In the genomic region with DNA sequence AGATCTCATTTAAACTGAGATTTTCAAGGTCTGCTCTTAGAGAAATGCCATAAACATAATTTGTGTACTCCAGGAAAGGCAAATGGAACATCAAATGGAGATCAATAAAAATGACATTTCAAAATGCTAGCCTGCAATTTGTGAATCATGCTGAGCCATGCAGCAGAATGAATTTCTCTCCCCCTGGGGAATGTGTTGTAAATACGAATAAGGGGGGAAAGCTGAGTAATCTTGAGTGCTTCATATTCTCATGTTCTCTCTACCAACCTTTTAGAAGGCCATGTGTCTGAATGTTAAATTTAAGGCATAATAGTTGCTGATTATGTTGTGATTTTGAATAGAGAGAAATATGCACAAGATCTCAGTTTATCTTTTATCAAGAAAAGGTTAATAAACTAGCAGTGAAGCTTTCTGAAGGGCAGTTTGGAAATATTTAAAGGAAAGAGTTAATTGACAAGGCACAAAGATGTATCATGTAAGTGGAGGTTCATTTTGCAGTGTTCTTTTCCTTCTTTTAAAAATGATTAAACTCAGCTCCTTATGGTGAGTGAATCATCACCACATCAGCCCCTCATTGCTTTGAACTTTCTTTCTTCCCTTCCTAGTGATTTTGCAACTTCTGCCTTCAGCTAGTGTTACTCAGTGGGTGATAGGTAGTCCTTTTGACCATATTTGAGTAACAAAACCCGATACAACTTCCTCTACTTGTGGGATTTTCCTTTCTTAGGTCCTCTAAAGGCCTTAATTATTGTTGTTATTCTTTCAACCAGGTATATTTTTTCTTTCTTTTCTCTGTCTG, we compare ENCODE assay signal across 8 cellular contexts. TPM values are rescaled to one million over a fixed set of nuclear protein-coding genes. Genes with fewer than 3 reads are reported as not detected.
DNase-seq lines count a peak whose midpoint lies in the region; ATAC-seq and TF ChIP-seq lines count a peak whose summit lies in the region.

No MANE protein-coding gene starts in this region.

- no peaks in the 10 kb centered on the region for H4K20me1 ChIP-seq in BLaER1 treated with 17β-estradiol and CSF1 and Interleukin-3, amounts not matched to agents 10 nM and 100 nM
- H4K20me1 ChIP-seq in HCT116 (ENCODE audit: insufficient read depth) = no peaks in the 10 kb centered on the region
- H4K20me1 ChIP-seq in MM.1S (ENCODE audit: insufficient read depth, low read length) = no peaks in the 10 kb centered on the region

- peaks cover 0 to 43% (median 28%) of the 10 kb centered on the region in 10 experiments; a peak in 15 of 20 replicates for H3K4me1 ChIP-seq in BLaER1 treated with 17β-estradiol and CSF1 and Interleukin-3, amounts not matched to agents 10 nM and 100 nM
- H3K4me1 ChIP-seq in HCT116 (ENCODE audit: control insufficient read depth in 1 of 2, insufficient read depth in 2 of 2, low read length in 2 of 2) = peaks cover 0 to 22% of the 10 kb centered on the region in 2 experiments; a peak in 2 of 4 replicates
- H3K4me1 ChIP-seq in MM.1S (ENCODE audit: low read length) = no peaks in the 10 kb centered on the region

- intact Hi-C loops in HCT116 (cut with micrococcal nuclease) = no loop called here

- H3K27me3 Mint-ChIP-seq in endothelial cell (ENCODE audit: unreplicated experiment) = no peaks in the 10 kb centered on the region

- peak overlapping the region in 9 of 11 experiments; percentile 9 to 74 (median 56); a peak in 14 of 22 replicates for H3K9ac ChIP-seq in BLaER1 treated with 17β-estradiol and CSF1 and Interleukin-3, amounts not matched to agents 10 nM and 100 nM
- H3K9ac ChIP-seq in HCT116 (ENCODE audit: low read length) = 0 out of 2 replicates have a peak overlapping the region, but pooled peaks have one; percentile 0
- no peak overlapping the region for H3K9ac ChIP-seq in MM.1S (ENCODE audit: low read length)

- no peaks in the 10 kb centered on the region for H3K9me2 ChIP-seq in HCT116 (ENCODE audit: insufficient read depth)
- H3K9me2 ChIP-seq in MM.1S (replicated peaks; ENCODE audit: insufficient read depth, low read length) = no peaks in the 10 kb centered on the region

- no peak for DNase-seq in HCT116 (ENCODE audit: low read depth, low spot score)
- peak; percentile 87 for DNase-seq in SKM-1 (lab: John Stamatoyannopoulos, UW; ENCODE audit: unreplicated experiment)
- peak; percentile 71 for DNase-seq in fibroblast of the conjunctiva (ENCODE audit: low read depth)
- DNase-seq in MM.1S = no peak
- DNase-seq in stimulated activated CD4-positive, alpha-beta T cell treated with anti-CD3 and anti-CD28 coated beads, Interleukin-4, amount 100 ng/mL, for 24 hours = no peak
- DNase-seq in stimulated activated naive CD4-positive, alpha-beta T cell (lab: John Stamatoyannopoulos, UW) = no peak
- no peak for DNase-seq in endothelial cell (ENCODE audit: low spot score)

- peaks cover 6% of the 10 kb centered on the region for H3K36me3 Mint-ChIP-seq in endothelial cell (ENCODE audit: low read depth, unreplicated experiment)

- POLR2A ChIA-PET in HCT116 (lab: Charles Lee) = interaction anchor here (1.0 kb wide), 1 partner anchor 8 kb away, joined by 3 read pairs; the partner anchor contains the start of gene ZCCHC4

- TF ChIP-seq RAD21 in HCT116 (IDR thresholded peaks at IDR 0.05; ENCODE audit: low read depth) = no peak

- no peak overlapping the region for H2AFZ ChIP-seq in HCT116 (ENCODE audit: low read depth, low read length, poor library complexity, severe bottlenecking)
- H2AFZ ChIP-seq in MM.1S (ENCODE audit: low read length) = no peak overlapping the region

- H3K27ac Mint-ChIP-seq in endothelial cell (ENCODE audit: unreplicated experiment) = no peak overlapping the region

- CTCF ChIA-PET in HCT116 (lab: Charles Lee) = interaction anchor here (1.8 kb wide), 1 partner anchor 8 kb away, joined by 12 read pairs; the partner anchor contains the start of gene ZCCHC4

- H3K4me2 ChIP-seq in BLaER1 treated with 17β-estradiol and CSF1 and Interleukin-3, amounts not matched to agents 10 nM and 100 nM = peak overlapping the region in 10 of 11 experiments; percentile 20 to 73 (median 58); a peak in 18 of 22 replicates
- H3K4me2 ChIP-seq in HCT116 (ENCODE audit: low read length) (peak overlapping the region; percentile 39), MM.1S (ENCODE audit: low read depth, low read length) (no peak overlapping the region)

- no peak for TF ChIP-seq POLR2A in HCT116 (IDR thresholded peaks at IDR 0.05; ENCODE audit: borderline replicate concordance, extremely low read depth, insufficient read depth, insufficient read length)

- H3F3A ChIP-seq in MM.1S (ENCODE audit: insufficient read depth, low read length) = no peaks in the 10 kb centered on the region

- RAD21 ChIA-PET in HCT116 (lab: Charles Lee; ENCODE audit: low non-redundant PET in 1 of 2, low total read pairs in 2 of 2, uncharacterized antibody in 2 of 2, unreplicated experiment in 2 of 2) = no interaction called here

- H3K4me3 ChIP-seq in BLaER1 treated with 17β-estradiol and CSF1 and Interleukin-3, amounts not matched to agents 10 nM and 100 nM = no peak overlapping the region; a peak in 3 of 20 replicates
- H3K4me3 ChIP-seq in HCT116 (replicated peaks in 1 of 2; ENCODE audit: low read depth in 1 of 2, low read length in 2 of 2) (no peak overlapping the region), MM.1S (ENCODE audit: low read length) (no peak overlapping the region)

- H3K4me3 Mint-ChIP-seq in endothelial cell (ENCODE audit: unreplicated experiment) = no peak overlapping the region

- no peak for TF ChIP-seq CTCF in HCT116 (IDR thresholded peaks at IDR 0.05 in 2 of 3, conservative IDR thresholded peaks at IDR 0.05 in 1 of 3; ENCODE audit: borderline replicate concordance in 1 of 3, insufficient read depth in 1 of 3, low read depth in 2 of 3, low read length in 2 of 3)
- no peak for TF ChIP-seq CTCF in MM.1S (IDR thresholded peaks at IDR 0.05; ENCODE audit: low read length)
- no peak for TF ChIP-seq CTCF in endothelial cell (IDR thresholded peaks at IDR 0.05; ENCODE audit: unreplicated experiment)

- no TSS peak for BruUV-seq in HCT116 (replicated peaks; lab: Mats Ljungman, UMichigan)

- peak; percentile 67 for ATAC-seq in HCT116

- peak overlapping the region in 10 of 11 experiments; percentile 3 to 91 (median 74); a peak in 19 of 22 replicates for H3K27ac ChIP-seq in BLaER1 treated with 17β-estradiol and CSF1 and Interleukin-3, amounts not matched to agents 10 nM and 100 nM
- H3K27ac ChIP-seq in HCT116 (ENCODE audit: low read depth, low read length) = peak overlapping the region; percentile 27; the same call in 1 of the 2 replicates
- no peak overlapping the region for H3K27ac ChIP-seq in MM.1S (ENCODE audit: low read length)

- H3K79me2 ChIP-seq in HCT116 (ENCODE audit: insufficient read depth, low read length) (peaks cover 5% of the 10 kb centered on the region), MM.1S (ENCODE audit: low read length) (0 out of 2 replicates have a peak, but pooled peaks cover 3% of the 10 kb centered on the region)

- no peaks in the 10 kb centered on the region for H3K4me1 Mint-ChIP-seq in endothelial cell (ENCODE audit: unreplicated experiment)

- no peaks in the 10 kb centered on the region for H3K9me3 Mint-ChIP-seq in endothelial cell (ENCODE audit: unreplicated experiment)

- H3K36me3 ChIP-seq in BLaER1 treated with 17β-estradiol and CSF1 and Interleukin-3, amounts not matched to agents 10 nM and 100 nM = peaks cover 9 to 61% (median 40%) of the 10 kb centered on the region in 11 experiments; a peak in 20 of 22 replicates
- H3K36me3 ChIP-seq in HCT116 (ENCODE audit: control insufficient read depth in 1 of 2, insufficient read depth in 2 of 2, low read length in 2 of 2) (0 out of 4 replicates have a peak, but pooled peaks cover 0 to 2% of the 10 kb centered on the region in 2 experiments), MM.1S (replicated peaks; ENCODE audit: insufficient read depth, low read length) (0 out of 2 replicates have a peak, but pooled peaks cover 3% of the 10 kb centered on the region)

- no peaks in the 10 kb centered on the region for H3K9me3 ChIP-seq in BLaER1 treated with 17β-estradiol and CSF1 and Interleukin-3, amounts not matched to agents 10 nM and 100 nM (replicated peaks in 1 of 11)
- H3K9me3 ChIP-seq in HCT116 (ENCODE audit: control insufficient read depth in 1 of 2, insufficient read depth in 1 of 2, low read depth in 1 of 2, low read length in 2 of 2) (no peaks in the 10 kb centered on the region), MM.1S (replicated peaks; ENCODE audit: insufficient read depth, low read length) (no peaks in the 10 kb centered on the region)

- H3K27me3 ChIP-seq in BLaER1 treated with 17β-estradiol and CSF1 and Interleukin-3, amounts not matched to agents 10 nM and 100 nM = no peaks in the 10 kb centered on the region
- H3K27me3 ChIP-seq in HCT116 (ENCODE audit: insufficient read depth, low read length) (no peaks in the 10 kb centered on the region), MM.1S (replicated peaks; ENCODE audit: insufficient read depth, low read length) (no peaks in the 10 kb centered on the region)

TF ChIP-seq in HCT116, 20 proteins besides CTCF, POLR2A, EP300 and RAD21 (continues in another document):
- TF ChIP-seq ZBTB33 (IDR thresholded peaks at IDR 0.05; ENCODE audit: extremely low read depth, insufficient replicate concordance, low read length) = no peak
- TF ChIP-seq JUND (IDR thresholded peaks at IDR 0.05) = peak; percentile 64
- TF ChIP-seq SRF (IDR thresholded peaks at IDR 0.05; ENCODE audit: low read depth) = peak; percentile 54; the same call in 1 of the 2 replicates
- TF ChIP-seq SIN3A (IDR thresholded peaks at IDR 0.05; ENCODE audit: low read depth) = no peak
- TF ChIP-seq CEBPB (IDR thresholded peaks at IDR 0.05; ENCODE audit: low read depth) = peak; percentile 95
- TF ChIP-seq ZFX (IDR thresholded peaks at IDR 0.05) = no peak
- peak; percentile 67 for TF ChIP-seq FOSL1 (IDR thresholded peaks at IDR 0.05; ENCODE audit: low read depth)

RNA-seq across cellular contexts. Expression of gene ZCCHC4, which starts 8.0 kb away (rescaled TPM):
- total RNA-seq in HCT116 (2021; ENCODE audit: unreplicated experiment) (12.3 TPM), endothelial cell (ENCODE audit: unreplicated experiment) (9.0 TPM)
- polyA plus RNA-seq in HCT116 (2012) = 4.5 and 5.8 TPM in 2 replicates

RNA-seq across cellular contexts. Expression of gene ANAPC4, which starts 56.5 kb away (rescaled TPM):
- total RNA-seq in HCT116 (2021; ENCODE audit: unreplicated experiment) (29.2 TPM), endothelial cell (ENCODE audit: unreplicated experiment) (20.1 TPM)
- 5.9 and 9.0 TPM in 2 replicates for polyA plus RNA-seq in HCT116 (2012)

Comparison
In these comparisons a context has a peak if more than half of its experiments do, and no peak if none do; other contexts are left out.
1. DNase-seq: peak in SKM-1 (single experiment) and fibroblast of the conjunctiva (single experiment); none in HCT116 (single experiment), MM.1S (single experiment), stimulated activated CD4-positive, alpha-beta T cell treated with anti-CD3 and anti-CD28 coated beads, Interleukin-4, amount 100 ng/mL, for 24 hours (single experiment), stimulated activated naive CD4-positive, alpha-beta T cell (0 of 6) and endothelial cell (single experiment).